ENCODE assay signal across 1 cellular context in the genomic region with DNA sequence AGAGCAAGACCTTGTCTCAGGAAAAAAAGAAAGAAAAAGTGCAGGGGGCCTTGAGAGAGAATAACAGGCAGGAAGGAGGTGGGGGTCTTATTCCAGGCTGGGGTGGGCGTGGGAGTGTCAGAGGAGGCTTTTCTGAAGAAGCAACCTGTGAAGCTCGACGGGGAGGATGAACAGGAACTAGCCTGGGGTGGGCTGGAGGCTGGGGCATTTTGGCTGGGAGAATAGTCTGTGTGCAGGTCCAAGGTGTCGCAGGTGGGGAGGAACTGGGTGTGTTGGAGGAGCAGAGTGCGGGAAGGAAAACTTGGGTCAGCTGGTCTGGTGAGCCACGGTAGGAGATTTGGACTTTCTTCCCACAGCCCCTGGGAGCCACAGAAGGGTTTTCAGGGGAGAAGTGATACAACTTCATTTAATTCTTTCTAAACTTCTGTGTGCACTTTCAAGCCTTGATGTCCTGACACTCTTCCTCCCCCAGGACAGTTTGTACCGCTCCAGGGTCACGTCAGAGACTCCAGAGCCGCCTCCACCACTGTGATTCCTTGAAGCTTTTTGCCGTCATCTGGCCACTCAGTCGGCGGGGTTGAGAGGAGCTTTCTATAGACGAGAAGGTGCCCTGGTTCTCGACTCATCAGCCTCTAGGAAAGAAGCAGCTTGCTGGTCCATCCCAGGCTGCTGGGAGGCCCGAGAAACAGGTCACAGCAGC.
TF ChIP-seq lines count a peak whose summit lies in the region.

No MANE protein-coding gene starts in this region.

TF ChIP-seq in H1, 55 proteins besides CTCF, POLR2A, EP300 and RAD21:
- TF ChIP-seq SIN3A (conservative IDR thresholded peaks at IDR 0.05 in 1 of 2, IDR thresholded peaks at IDR 0.05 in 1 of 2; ENCODE audit: low read depth in 1 of 2, low read length in 2 of 2) = no peak
- TF ChIP-seq GTF2F1 (IDR thresholded peaks at IDR 0.05; ENCODE audit: borderline replicate concordance, low read depth, low read length) = no peak
- TF ChIP-seq CREB1 (IDR thresholded peaks at IDR 0.05) = no peak
- TF ChIP-seq SAP30 (IDR thresholded peaks at IDR 0.05; ENCODE audit: insufficient read depth, insufficient replicate concordance, low read length) = no peak
- TF ChIP-seq JUND (IDR thresholded peaks at IDR 0.05; ENCODE audit: low read length) = no peak
- no peak for TF ChIP-seq BACH1 (IDR thresholded peaks at IDR 0.05; ENCODE audit: low read length)
- TF ChIP-seq KDM1A (IDR thresholded peaks at IDR 0.05; ENCODE audit: borderline replicate concordance, low read length) = no peak
- TF ChIP-seq ATF2 (IDR thresholded peaks at IDR 0.05; ENCODE audit: low read length) = no peak
- no peak for TF ChIP-seq FOSL1 (IDR thresholded peaks at IDR 0.05; ENCODE audit: insufficient read depth, low read depth, low read length)
- TF ChIP-seq HDAC2 (IDR thresholded peaks at IDR 0.05; ENCODE audit: borderline replicate concordance in 1 of 2, low read depth in 2 of 2, low read length in 2 of 2) = no peak
- no peak for TF ChIP-seq RXRA (IDR thresholded peaks at IDR 0.05; ENCODE audit: insufficient read depth, low read depth, low read length)
- TF ChIP-seq SP1 (IDR thresholded peaks at IDR 0.05; ENCODE audit: low read depth, low read length) = no peak
- TF ChIP-seq CTBP2 (IDR thresholded peaks at IDR 0.05; ENCODE audit: borderline replicate concordance, insufficient read depth, insufficient read length, low read length) = no peak
- TF ChIP-seq KDM5A (IDR thresholded peaks at IDR 0.05; ENCODE audit: low read length) = no peak
- no peak for TF ChIP-seq CHD2 (IDR thresholded peaks at IDR 0.05; ENCODE audit: low read length)
- no peak for TF ChIP-seq HDAC6 (IDR thresholded peaks at IDR 0.05; ENCODE audit: low read depth, low read length)
- TF ChIP-seq SRF (IDR thresholded peaks at IDR 0.05; ENCODE audit: low read depth, low read length) = no peak
TF ChIP-seq in H1: peak in this region for 0.
